In genomic region chr16:88803264-88803987, GRCh38 we compare ENCODE assay signal across 8 cellular contexts. TPM values are rescaled to one million over a fixed set of nuclear protein-coding genes. Genes with fewer than 3 reads are reported as not detected.
A peak's percentile ranks its signal among the peaks of the same experiment; 100 is the strongest.
DNase-seq lines count a peak whose midpoint lies in the region; ATAC-seq and TF ChIP-seq lines count a peak whose summit lies in the region.

Gene CDT1, plus strand, starts transcription at chr16:88803789. Its CDS starts 43 bp downstream, at chr16:88803832.

- WGBS in liver: under 1% methylated on average over 97 of the region's 98 CpGs

- no peak for TF ChIP-seq CTCF in liver (IDR thresholded peaks at IDR 0.05; ENCODE audit: low read depth, low read length, missing input control)

- no peaks in the 10 kb centered on the region for H3K9me3 ChIP-seq in liver (ENCODE audit: control insufficient read depth in 4 of 4, low read length in 3 of 4)

- peak; percentile 82 for DNase-seq in DMS153 treated with DMSO at 0.1 percent for 48 hours (lab: John Stamatoyannopoulos, UW; ENCODE audit: unreplicated experiment)
- DNase-seq in DMS153 (lab: John Stamatoyannopoulos, UW): no peak
- peak; percentile 83 for DNase-seq in NCI-H69 (lab: John Stamatoyannopoulos, UW)
- peak; percentile 77 to 83 for DNase-seq in activated CD4-positive, alpha-beta T cell treated with anti-CD3 and anti-CD28 coated beads, Interleukin-2, amount 50 U/mL, for 24 hours (ENCODE audit: low read depth in 1 of 2, low spot score in 1 of 2)
- peak; percentile 82 for DNase-seq in dermis blood vessel endothelial cell
- DNase-seq in stimulated activated CD4-positive, alpha-beta T cell treated with anti-CD3 and anti-CD28 coated beads, Interleukin-4, amount 100 ng/mL, for 1 hour: peak; percentile 85

- peaks cover 10 to 23% (median 12%) of the 10 kb centered on the region in 4 donors for H3K4me1 ChIP-seq in liver (ENCODE audit: control insufficient read depth in 4 of 4, insufficient read depth in 4 of 4, low read length in 3 of 4)

- peak; percentile 30 for ATAC-seq in HG03108 (IDR thresholded peaks at IDR 0.05; ENCODE audit: unreplicated experiment)

- no peaks in the 10 kb centered on the region for H3K36me3 ChIP-seq in liver (ENCODE audit: control insufficient read depth in 4 of 4, insufficient read depth in 3 of 4, low read depth in 1 of 4, low read length in 3 of 4)

- H3K4me3 ChIP-seq in liver (ENCODE audit: low read depth in 1 of 3, low read length in 3 of 3): peak within 1 kb of the TSS; percentile 53 to 72 (median 66)

- TF ChIP-seq RAD21 in liver (IDR thresholded peaks at IDR 0.05): no peak

- no peak within 1 kb of the TSS for H3K9ac ChIP-seq in liver (ENCODE audit: low read depth in 1 of 2, low read length in 2 of 2)

- H3K27ac ChIP-seq in liver (ENCODE audit: low read depth in 1 of 2, low read length in 2 of 2): peak within 1 kb of the TSS; percentile 6 to 65

- H3K27me3 ChIP-seq in liver (ENCODE audit: control insufficient read depth in 4 of 4, insufficient read depth in 4 of 4, low read length in 3 of 4): no peaks in the 10 kb centered on the region

TF ChIP-seq in liver, 16 proteins besides CTCF, POLR2A, EP300 and RAD21:
- no peak for TF ChIP-seq HNF4G (IDR thresholded peaks at IDR 0.05)
- no peak for TF ChIP-seq SP1 (IDR thresholded peaks at IDR 0.05)
- no peak for TF ChIP-seq RXRA (IDR thresholded peaks at IDR 0.05)
- no peak for TF ChIP-seq GABPA (IDR thresholded peaks at IDR 0.05 in 1 of 2, conservative IDR thresholded peaks at IDR 0.05 in 1 of 2)
- TF ChIP-seq FOXA1 (IDR thresholded peaks at IDR 0.05): no peak
- no peak for TF ChIP-seq TAF1 (conservative IDR thresholded peaks at IDR 0.05)
- TF ChIP-seq JUND (IDR thresholded peaks at IDR 0.05): no peak
- no peak for TF ChIP-seq ZBTB33 (IDR thresholded peaks at IDR 0.05)

RNA-seq across cellular contexts. Expression of gene CDT1, which starts in this region (rescaled TPM):
- 5.8 and 22.2 TPM in 2 replicates for total RNA-seq in dermis blood vessel endothelial cell
- 10 to 100 TPM in 1 of 2 donors, under 1 TPM in 1; 0.08 to 37.6 TPM for total RNA-seq in liver
- 1 to 10 TPM in 1 of 2 donors, under 1 TPM in 1; 0.11 to 1.8 TPM for polyA plus RNA-seq in liver
